8 cellular contexts compared by ENCODE assay signal in genomic region chr14:54585214-54585613, GRCh38.
"Had no signal": no experiment of that assay in that cellular context is flagged by ENCODE, and none has a peak within 500 bp of the region (broad histone marks: within the 10 kb centered on the region; RNA-seq: fewer than 3 reads in every experiment).

No MANE protein-coding gene starts in this region.

- H3K9me3 ChIP-seq: HAP-1 had no signal

- H3K9ac ChIP-seq: GM23248, KMS-11 had no signal

- H3K27ac ChIP-seq: GM23248, KMS-11 had no signal

- DNase-seq: GM23248, GOT3, H7, Karpas-422, KBM-7 had no signal

- H2AFZ ChIP-seq: GM23248 had no signal

- ATAC-seq: HCT116 had no signal

- H3K4me1 ChIP-seq: HAP-1 had no signal

- H3K4me3 ChIP-seq: GM23248, HAP-1 had no signal

- H3K36me3 ChIP-seq: HAP-1 had no signal

- H3K4me2 ChIP-seq: KMS-11 had no signal
